In the genomic region with DNA sequence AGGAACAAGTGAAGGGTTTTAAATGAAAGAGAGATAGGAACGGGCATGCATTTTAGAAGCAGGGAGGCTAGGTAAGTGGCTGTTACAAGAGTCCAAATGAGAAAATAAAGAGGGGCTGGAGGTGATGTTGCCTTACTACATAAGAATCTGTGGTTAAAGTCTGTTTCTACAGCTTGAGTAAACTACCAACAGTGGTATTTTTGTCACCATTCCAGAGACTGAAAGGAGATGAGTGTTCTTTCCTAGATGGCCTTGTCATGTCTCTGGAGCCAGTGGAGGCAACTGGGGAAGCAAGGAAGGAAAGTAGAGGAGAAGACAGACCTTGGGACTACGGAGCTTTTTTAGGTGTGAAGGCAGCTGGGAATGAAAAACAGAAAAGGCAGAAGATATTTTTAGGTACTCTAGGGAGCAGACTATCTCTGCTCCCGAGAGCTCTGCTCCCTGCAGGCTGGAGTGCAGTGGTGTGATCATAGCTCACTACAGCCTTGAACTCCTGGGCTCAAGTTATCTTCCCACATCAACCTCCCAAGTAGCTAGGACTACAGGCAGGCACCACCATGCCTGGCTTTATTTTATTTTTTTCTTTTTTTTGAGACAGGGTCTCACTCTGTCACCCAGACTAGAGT, we compare ENCODE assay signal across 24 cellular contexts. TPM values are rescaled to one million over a fixed set of nuclear protein-coding genes. Genes with fewer than 3 reads are reported as not detected.
DNase-seq lines count a peak whose midpoint lies in the region; ATAC-seq, FAIRE-seq and TF ChIP-seq lines count a peak whose summit lies in the region.
"Had no signal": no experiment of that assay in that cellular context is flagged by ENCODE, and none has a peak within 500 bp of the region (broad histone marks: within the 10 kb centered on the region; RNA-seq: fewer than 3 reads in every experiment).

No MANE protein-coding gene starts in this region.

- peaks cover 59% of the 10 kb centered on the region for H3K4me1 Mint-ChIP-seq in activated T-cell treated with anti-CD3 and anti-CD28 coated beads, Interleukin-2, amount 50 U/mL, for 24 hours (ENCODE audit: low read depth)
- peaks cover 51% of the 10 kb centered on the region for H3K4me1 Mint-ChIP-seq in activated T-cell treated with anti-CD3 and anti-CD28 coated beads, Interleukin-2, amount 50 U/mL, for 4 hours (ENCODE audit: low read depth)
- peaks cover 6% of the 10 kb centered on the region for H3K4me1 Mint-ChIP-seq in astrocyte (ENCODE audit: low read depth, unreplicated experiment)
- peaks cover 38 to 85% (median 66%) of the 10 kb centered on the region in 7 donors for H3K4me1 Mint-ChIP-seq in naive thymus-derived CD4-positive, alpha-beta T cell

- no peak overlapping the region for H3K27ac ChIP-seq in astrocyte (ENCODE audit: low read depth, low read length)
- peak overlapping the region; percentile 7 for H3K27ac ChIP-seq in naive thymus-derived CD4-positive, alpha-beta T cell (ENCODE audit: low read depth, low read length)
- H3K27ac ChIP-seq: A549, colonic mucosa, epithelial cell of prostate, neutrophil, transverse colon had no signal

- peaks cover 51% of the 10 kb centered on the region for H4K20me1 ChIP-seq in astrocyte (ENCODE audit: insufficient read depth, low read length)

- ATAC-seq in activated T-cell treated with anti-CD3 and anti-CD28 coated beads, Interleukin-2, amount 50 U/mL, for 4 hours, result no peak
- no peak for ATAC-seq in naive thymus-derived CD4-positive, alpha-beta T cell
- ATAC-seq in HG03378 (IDR thresholded peaks at IDR 0.05; ENCODE audit: unreplicated experiment), result no peak
- ATAC-seq: A549 had no signal

- peak overlapping the region; percentile 2 for H3K27ac Mint-ChIP-seq in activated T-cell treated with anti-CD3 and anti-CD28 coated beads, Interleukin-2, amount 50 U/mL, for 24 hours
- no peak overlapping the region for H3K27ac Mint-ChIP-seq in astrocyte (ENCODE audit: unreplicated experiment)
- H3K27ac Mint-ChIP-seq in naive thymus-derived CD4-positive, alpha-beta T cell, result peak overlapping the region in 7 of 9 donors; percentile 16 to 82 (median 46)

- intact Hi-C loops in naive thymus-derived CD4-positive, alpha-beta T cell (cut with micrococcal nuclease), result no loop called here

- peaks cover 62% of the 10 kb centered on the region for H3K79me2 ChIP-seq in astrocyte (ENCODE audit: insufficient read depth, low read length)

- H3K27me3 ChIP-seq in astrocyte (ENCODE audit: insufficient read depth, low read length), result no peaks in the 10 kb centered on the region
- H3K27me3 ChIP-seq in naive thymus-derived CD4-positive, alpha-beta T cell (ENCODE audit: control insufficient read depth in 2 of 2, insufficient read depth in 2 of 2, low read length in 2 of 2), result no peaks in the 10 kb centered on the region
- H3K27me3 ChIP-seq: adrenal gland, colonic mucosa, neutrophil, transverse colon had no signal

- POLR2A ChIA-PET in naive thymus-derived CD4-positive, alpha-beta T cell (lab: Charles Lee), result interaction anchor here (1.2 to 1.5 kb wide), 3 partner anchors 12 to 24 kb away, joined by 3 to 4 read pairs (median 4); a partner anchor contains a TSS

- H3K4me3 Mint-ChIP-seq in activated T-cell treated with anti-CD3 and anti-CD28 coated beads, Interleukin-2, amount 50 U/mL, for 24 hours, result no peak overlapping the region
- no peak overlapping the region for H3K4me3 Mint-ChIP-seq in activated T-cell treated with anti-CD3 and anti-CD28 coated beads, Interleukin-2, amount 50 U/mL, for 4 hours
- peak overlapping the region; percentile 65 for H3K4me3 Mint-ChIP-seq in astrocyte (ENCODE audit: unreplicated experiment)
- peak overlapping the region in 4 of 10 donors; percentile 2 to 12 (median 8) for H3K4me3 Mint-ChIP-seq in naive thymus-derived CD4-positive, alpha-beta T cell

- H3K4me3 ChIP-seq in astrocyte (ENCODE audit: insufficient read depth, low read depth, low read length), result no peak overlapping the region
- H3K4me3 ChIP-seq in naive thymus-derived CD4-positive, alpha-beta T cell (ENCODE audit: low read length), result no peak overlapping the region
- H3K4me3 ChIP-seq: A549, adrenal gland, colonic mucosa, transverse colon had no signal

- FAIRE-seq in astrocyte (lab: Jason Lieb, UNC), result no peak
- FAIRE-seq: A549, G401.6 had no signal

- no peaks in the 10 kb centered on the region for H3K9me3 ChIP-seq in astrocyte (ENCODE audit: insufficient read depth, low read depth, low read length)
- H3K9me3 ChIP-seq in naive thymus-derived CD4-positive, alpha-beta T cell (ENCODE audit: control insufficient read depth in 2 of 3, low read length in 3 of 3), result no peaks in the 10 kb centered on the region
- H3K9me3 ChIP-seq: adrenal gland, colonic mucosa, neutrophil, transverse colon had no signal

- no peaks in the 10 kb centered on the region for H3K27me3 Mint-ChIP-seq in activated T-cell treated with anti-CD3 and anti-CD28 coated beads, Interleukin-2, amount 50 U/mL, for 24 hours
- no peaks in the 10 kb centered on the region for H3K27me3 Mint-ChIP-seq in activated T-cell treated with anti-CD3 and anti-CD28 coated beads, Interleukin-2, amount 50 U/mL, for 4 hours (ENCODE audit: low read depth)
- H3K27me3 Mint-ChIP-seq in astrocyte (ENCODE audit: low read depth, unreplicated experiment), result no peaks in the 10 kb centered on the region
- no peaks in the 10 kb centered on the region for H3K27me3 Mint-ChIP-seq in naive thymus-derived CD4-positive, alpha-beta T cell

- H3K4me2 ChIP-seq in astrocyte (ENCODE audit: low read length), result no peak overlapping the region
- H3K4me2 ChIP-seq: A549 had no signal

- H3K36me3 Mint-ChIP-seq in activated T-cell treated with anti-CD3 and anti-CD28 coated beads, Interleukin-2, amount 50 U/mL, for 24 hours (ENCODE audit: low read depth), result peaks cover 86% of the 10 kb centered on the region
- H3K36me3 Mint-ChIP-seq in activated T-cell treated with anti-CD3 and anti-CD28 coated beads, Interleukin-2, amount 50 U/mL, for 4 hours (ENCODE audit: insufficient read depth), result peaks cover 34% of the 10 kb centered on the region
- H3K36me3 Mint-ChIP-seq in astrocyte (ENCODE audit: low read depth, unreplicated experiment), result peaks cover 21% of the 10 kb centered on the region
- H3K36me3 Mint-ChIP-seq in naive thymus-derived CD4-positive, alpha-beta T cell, result peaks cover 10 to 44% (median 33%) of the 10 kb centered on the region in 5 donors

- CTCF ChIA-PET in naive thymus-derived CD4-positive, alpha-beta T cell (lab: Charles Lee), result interaction anchor here (0.7 to 1.1 kb wide), 3 partner anchors 18 to 88 kb away, joined by 3 to 5 read pairs (median 4); no protein-coding TSS in a partner anchor

- no peak overlapping the region for H3K9ac ChIP-seq in astrocyte (ENCODE audit: low read length)

- H3K4me1 ChIP-seq in astrocyte (ENCODE audit: insufficient read depth, low read length), result no peaks in the 10 kb centered on the region
- H3K4me1 ChIP-seq in naive thymus-derived CD4-positive, alpha-beta T cell (ENCODE audit: control insufficient read depth in 2 of 2, insufficient read depth in 2 of 2, low read length in 2 of 2), result peaks cover 0 to 15% of the 10 kb centered on the region in 2 donors

- no peak for TF ChIP-seq CTCF in astrocyte (IDR thresholded peaks at IDR 0.05; ENCODE audit: insufficient read depth, low read depth, low read length)

- H3K9me3 Mint-ChIP-seq in activated T-cell treated with anti-CD3 and anti-CD28 coated beads, Interleukin-2, amount 50 U/mL, for 24 hours, result no peaks in the 10 kb centered on the region
- peaks cover 3% of the 10 kb centered on the region for H3K9me3 Mint-ChIP-seq in activated T-cell treated with anti-CD3 and anti-CD28 coated beads, Interleukin-2, amount 50 U/mL, for 4 hours
- no peaks in the 10 kb centered on the region for H3K9me3 Mint-ChIP-seq in astrocyte (ENCODE audit: unreplicated experiment)
- peaks cover 0 to 4% (median 0%) of the 10 kb centered on the region in 11 donors for H3K9me3 Mint-ChIP-seq in naive thymus-derived CD4-positive, alpha-beta T cell

- no peak overlapping the region for H2AFZ ChIP-seq in astrocyte (ENCODE audit: low read depth, low read length)

- no peak for DNase-seq in activated T-cell treated with anti-CD3 and anti-CD28 coated beads, Interleukin-2, amount 50 U/mL, for 24 hours
- DNase-seq in activated T-cell treated with anti-CD3 and anti-CD28 coated beads, Interleukin-2, amount 50 U/mL, for 4 hours, result no peak
- DNase-seq in EL (peak; percentile 28), astrocyte (ENCODE audit: low read depth) (peak; percentile 51), NCI-H524 (lab: John Stamatoyannopoulos, UW) (no peak), GM19238 (ENCODE audit: insufficient read length, low spot score) (no peak)
- no peak for DNase-seq in naive thymus-derived CD4-positive, alpha-beta T cell
- DNase-seq: activated CD4-positive, alpha-beta T cell treated with anti-CD3 and anti-CD28 coated beads for 48 hours; activated T-cell treated with anti-CD3 and anti-CD28 coated beads, Interleukin-2, amount 50 U/mL, for 1 hour; colonic mucosa; COR-L47; mesenchymal stem cell; NCI-H1105; NCI-H2171; SHP77; stimulated activated CD4-positive, alpha-beta T cell treated with anti-CD3 and anti-CD28 coated beads, Interleukin-4, amount 100 ng/mL, for 4 hours; T-helper 9 cell; transverse colon had no signal

- peaks cover 23% of the 10 kb centered on the region for H3K36me3 ChIP-seq in astrocyte (ENCODE audit: insufficient read depth, low read length)
- H3K36me3 ChIP-seq in naive thymus-derived CD4-positive, alpha-beta T cell (ENCODE audit: control insufficient read depth in 2 of 3, insufficient read depth in 3 of 3, low read length in 3 of 3), result peaks cover 3 to 51% (median 19%) of the 10 kb centered on the region in 3 experiments

RNA-seq across cellular contexts. Expression of a gene that starts 12.2 kb away (rescaled TPM):
- total RNA-seq in activated T-cell treated with anti-CD3 and anti-CD28 coated beads, Interleukin-2, amount 50 U/mL, for 4 hours, result 100 to 1,000 TPM; 168 to 177 (median 173) TPM
- total RNA-seq in astrocyte, result 94.1 and 99.6 TPM in 2 replicates
- 100 to 1,000 TPM in 4 of 5 experiments, 10 to 100 TPM in 1; 81.8 to 205 (median 174) TPM for total RNA-seq in naive thymus-derived CD4-positive, alpha-beta T cell
- 100 to 1,000 TPM; 170 to 209 TPM for polyA plus RNA-seq in naive thymus-derived CD4-positive, alpha-beta T cell

RNA-seq across cellular contexts. Expression of a gene that starts 31.9 kb away (rescaled TPM):
- 10 to 100 TPM; 25.3 to 33.5 (median 27.8) TPM for total RNA-seq in activated T-cell treated with anti-CD3 and anti-CD28 coated beads, Interleukin-2, amount 50 U/mL, for 4 hours
- total RNA-seq in astrocyte, result 185 and 213 TPM in 2 replicates
- total RNA-seq in naive thymus-derived CD4-positive, alpha-beta T cell, result 10 to 100 TPM; 22.2 to 70.2 (median 41.7) TPM
- polyA plus RNA-seq in naive thymus-derived CD4-positive, alpha-beta T cell, result 100 to 1,000 TPM; 175 to 222 TPM

RNA-seq across cellular contexts. Expression of a gene that starts 53.0 kb away (rescaled TPM):
- total RNA-seq in activated T-cell treated with anti-CD3 and anti-CD28 coated beads, Interleukin-2, amount 50 U/mL, for 4 hours, result 100 to 1,000 TPM; 187 to 238 (median 237) TPM
- total RNA-seq in astrocyte, result 0.30 TPM in 1 of 2 replicates, not detected in the other
- 100 to 1,000 TPM; 245 to 509 (median 469) TPM for total RNA-seq in naive thymus-derived CD4-positive, alpha-beta T cell
- polyA plus RNA-seq in naive thymus-derived CD4-positive, alpha-beta T cell, result 1,000 to 10,000 TPM in 1 of 2 donors, 100 to 1,000 TPM in 1; 897 to 1,109 TPM

RNA-seq across cellular contexts. Expression of a gene that starts 57.1 kb away (rescaled TPM):
- total RNA-seq in activated T-cell treated with anti-CD3 and anti-CD28 coated beads, Interleukin-2, amount 50 U/mL, for 4 hours, result under 1 TPM in 1 of 3 donors, not detected in 2; 0.25 TPM
- total RNA-seq in astrocyte, result 0.64 and 0.75 TPM in 2 replicates
- total RNA-seq in naive thymus-derived CD4-positive, alpha-beta T cell, result 1 to 10 TPM in 3 of 5 experiments, under 1 TPM in 2; 0.48 to 2.0 (median 1.4) TPM
- not detected for polyA plus RNA-seq in naive thymus-derived CD4-positive, alpha-beta T cell

RNA-seq across cellular contexts. Expression of a gene that starts 58.2 kb away (rescaled TPM):
- total RNA-seq in activated T-cell treated with anti-CD3 and anti-CD28 coated beads, Interleukin-2, amount 50 U/mL, for 4 hours, result 1 to 10 TPM; 2.7 to 3.5 (median 3.2) TPM
- total RNA-seq in astrocyte, result 3.5 and 4.2 TPM in 2 replicates
- 10 to 100 TPM; 11.9 to 37.6 (median 27.7) TPM for total RNA-seq in naive thymus-derived CD4-positive, alpha-beta T cell
- polyA plus RNA-seq in naive thymus-derived CD4-positive, alpha-beta T cell, result 1 to 10 TPM in 1 of 2 donors, under 1 TPM in 1; 0.32 to 2.5 TPM

Comparison
In these comparisons a context has a peak if more than half of its experiments do, and no peak if none do; other contexts are left out.
1. DNase-seq: peak in EL (single experiment) and astrocyte (single experiment); none in activated T-cell treated with anti-CD3 and anti-CD28 coated beads, Interleukin-2, amount 50 U/mL, for 24 hours (single experiment), activated T-cell treated with anti-CD3 and anti-CD28 coated beads, Interleukin-2, amount 50 U/mL, for 4 hours (single experiment), naive thymus-derived CD4-positive, alpha-beta T cell (0 of 9), NCI-H524 (0 of 2) and GM19238 (single experiment).
2. RNA of a gene that starts 53.0 kb away (total RNA-seq): 245 to 509 TPM in naive thymus-derived CD4-positive, alpha-beta T cell and 187 to 238 TPM in activated T-cell treated with anti-CD3 and anti-CD28 coated beads, Interleukin-2, amount 50 U/mL, for 4 hours; 0.30 TPM in astrocyte; every median in the first group is over 100 times any median in the second.